ENCODE assay signal across 3 cellular contexts in genomic region chr9:42121007-42121406, GRCh38. TPM values are rescaled to one million over a fixed set of nuclear protein-coding genes. Genes with fewer than 3 reads are reported as not detected.
"Had no signal": no experiment of that assay in that cellular context is flagged by ENCODE, and none has a peak within 500 bp of the region (broad histone marks: within the 10 kb centered on the region; RNA-seq: fewer than 3 reads in every experiment).

No MANE protein-coding gene starts in this region.

RNA-seq across cellular contexts. Expression of gene CNTNAP3B, which starts 8.2 kb away (rescaled TPM):
- total RNA-seq: activated CD4-positive, alpha-beta T cell treated with anti-CD3 and anti-CD28 coated beads, Interleukin-2, amount 10 ng/mL, durations not matched to agents 7 days and 5 days; activated CD8-positive, alpha-beta memory T cell treated with anti-CD3 and anti-CD28 coated beads, Interleukin-2, amount 10 ng/mL, durations not matched to agents 7 days and 5 days; activated CD8-positive, alpha-beta T cell treated with anti-CD3 and anti-CD28 coated beads for 36 hours had no signal
